5 cellular contexts compared by ENCODE assay signal in the genomic region with DNA sequence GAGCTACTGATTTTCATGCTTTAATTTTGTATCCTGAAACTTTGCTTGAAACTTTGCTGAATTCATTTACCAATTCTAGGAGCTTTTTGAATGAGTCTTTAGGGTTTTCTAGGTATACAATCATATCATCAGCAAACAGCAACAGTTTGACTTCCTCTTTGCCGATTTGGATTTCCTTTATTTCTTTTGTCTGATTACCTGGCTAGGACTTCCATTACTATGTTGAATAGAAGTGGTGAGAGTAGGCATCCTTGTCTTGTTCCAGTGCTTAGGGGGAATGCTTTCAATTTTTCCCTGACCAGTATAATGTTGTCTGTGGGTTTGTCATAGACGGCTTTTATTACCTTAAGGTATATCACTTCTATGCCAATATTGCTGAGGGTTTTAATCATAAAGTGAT. TPM values are rescaled to one million over a fixed set of nuclear protein-coding genes. Genes with fewer than 3 reads are reported as not detected.
"Had no signal": no experiment of that assay in that cellular context is flagged by ENCODE, and none has a peak within 500 bp of the region (broad histone marks: within the 10 kb centered on the region; RNA-seq: fewer than 3 reads in every experiment).

No MANE protein-coding gene starts in this region.

RNA-seq across cellular contexts. Expression of gene AIM2, which starts 49.7 kb away (rescaled TPM):
- total RNA-seq: chondrocyte, epithelial cell of proximal tubule, fibroblast of lung, foreskin keratinocyte, renal cortical epithelial cell had no signal
